In the genomic region with DNA sequence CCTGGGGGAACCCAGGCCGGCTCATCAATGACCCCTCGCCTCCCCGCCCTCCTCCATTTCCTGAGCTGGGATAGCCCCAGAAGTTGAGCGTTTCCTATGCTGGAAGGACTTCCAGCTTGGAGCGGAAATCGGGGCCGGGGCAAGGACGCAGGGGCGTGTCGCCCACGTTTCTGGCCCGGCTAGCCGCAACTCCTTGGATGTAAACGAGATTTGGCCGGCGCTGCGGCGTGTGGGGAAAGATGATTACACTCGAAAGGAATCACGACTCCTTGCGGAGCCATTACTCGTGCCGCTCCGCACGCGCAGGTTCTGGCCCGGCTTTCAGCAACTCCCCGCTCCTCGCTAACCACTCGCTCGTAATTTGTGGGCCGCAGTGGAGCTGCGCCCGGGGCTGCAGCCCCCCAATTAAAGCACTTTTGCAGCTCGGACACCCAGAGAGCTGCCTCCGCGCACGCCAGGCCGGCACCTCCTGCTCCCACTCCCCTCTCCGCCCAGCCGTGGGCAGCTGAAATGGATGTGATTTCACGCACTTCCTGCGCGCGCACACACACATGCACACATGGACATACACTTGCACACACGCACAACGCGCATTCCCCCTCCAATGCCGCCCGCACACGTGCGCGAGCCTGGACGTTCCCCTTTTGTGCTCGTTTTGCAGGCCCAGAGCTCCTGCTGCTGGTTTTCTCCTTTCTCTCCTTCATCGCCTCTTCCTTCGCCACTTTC, we compare ENCODE assay signal across 11 cellular contexts. TPM values are rescaled to one million over a fixed set of nuclear protein-coding genes. Genes with fewer than 3 reads are reported as not detected.
DNase-seq lines count a peak whose midpoint lies in the region; ATAC-seq and TF ChIP-seq lines count a peak whose summit lies in the region.
"Had no signal": no experiment of that assay in that cellular context is flagged by ENCODE, and none has a peak within 500 bp of the region (broad histone marks: within the 10 kb centered on the region; RNA-seq: fewer than 3 reads in every experiment).

No MANE protein-coding gene starts in this region.

- no peak overlapping the region for H3K27ac Mint-ChIP-seq in CD8-positive, alpha-beta T cell

- no peaks in the 10 kb centered on the region for H3K9me3 Mint-ChIP-seq in CD8-positive, alpha-beta T cell

- H3K27ac ChIP-seq in CD8-positive, alpha-beta T cell (ENCODE audit: low read depth, low read length) = no peak overlapping the region
- H3K27ac ChIP-seq in esophagus muscularis mucosa (replicated peaks in 1 of 4) = no peak overlapping the region

- TF ChIP-seq CTCF in CD8-positive, alpha-beta T cell (IDR thresholded peaks at IDR 0.05) = no peak
- TF ChIP-seq CTCF in esophagus muscularis mucosa (IDR thresholded peaks at IDR 0.05) = no peak

- H3K9me3 ChIP-seq in CD8-positive, alpha-beta T cell (ENCODE audit: low read length) = no peaks in the 10 kb centered on the region
- no peaks in the 10 kb centered on the region for H3K9me3 ChIP-seq in esophagus muscularis mucosa
- H3K9me3 ChIP-seq in neuron (ENCODE audit: low read length) = no peaks in the 10 kb centered on the region

- peaks cover 84% of the 10 kb centered on the region for H3K27me3 Mint-ChIP-seq in CD8-positive, alpha-beta T cell (ENCODE audit: low read depth)

- TF ChIP-seq POLR2A in esophagus muscularis mucosa (IDR thresholded peaks at IDR 0.05; ENCODE audit: low read depth) = no peak

- H3K36me3 ChIP-seq in CD8-positive, alpha-beta T cell (ENCODE audit: insufficient read depth, low read length) = no peaks in the 10 kb centered on the region
- no peaks in the 10 kb centered on the region for H3K36me3 ChIP-seq in esophagus muscularis mucosa
- no peaks in the 10 kb centered on the region for H3K36me3 ChIP-seq in neuron (ENCODE audit: insufficient read depth, low read length)

- H3K27me3 ChIP-seq in CD8-positive, alpha-beta T cell (ENCODE audit: insufficient read depth, low read length) = peaks cover 48% of the 10 kb centered on the region
- H3K27me3 ChIP-seq in esophagus muscularis mucosa = peaks cover 0 to 99% (median 56%) of the 10 kb centered on the region in 4 donors
- H3K27me3 ChIP-seq in neuron (ENCODE audit: insufficient read depth, low read length) = no peaks in the 10 kb centered on the region

- H3K4me1 Mint-ChIP-seq in CD8-positive, alpha-beta T cell (ENCODE audit: low read depth) = peaks cover 37% of the 10 kb centered on the region

- peak overlapping the region; percentile 30 for H3K4me3 Mint-ChIP-seq in CD8-positive, alpha-beta T cell

- no peak for DNase-seq in CD8-positive, alpha-beta T cell
- DNase-seq in M059J (ENCODE audit: low read depth) = peak; percentile 39
- DNase-seq in esophagus muscularis mucosa (ENCODE audit: extremely low spot score) = no peak
- no peak for DNase-seq in NCI-H2196 (lab: John Stamatoyannopoulos, UW; ENCODE audit: unreplicated experiment)
- DNase-seq in NCI-H1105 (lab: John Stamatoyannopoulos, UW) = no peak
- DNase-seq: activated CD4-positive, alpha-beta T cell treated with anti-CD3 and anti-CD28 coated beads, Interleukin-2, amount 50 U/mL, for 1 hour; NCI-H2081 treated with DMSO at 0.1 percent for 48 hours; stimulated activated CD4-positive, alpha-beta T cell treated with anti-CD3 and anti-CD28 coated beads, Interleukin-4, amount 100 ng/mL, for 4 hours had no signal

- peaks cover 46% of the 10 kb centered on the region for H3K4me1 ChIP-seq in CD8-positive, alpha-beta T cell (ENCODE audit: insufficient read depth, low read length)
- H3K4me1 ChIP-seq in esophagus muscularis mucosa (peaks cover 33 to 53% (median 43%) of the 10 kb centered on the region in 4 donors), neuron (ENCODE audit: insufficient read depth, low read length) (peaks cover 38% of the 10 kb centered on the region)

- intact Hi-C loops in CD8-positive, alpha-beta T cell (cut with DNase I, micrococcal nuclease) = no loop called here
- intact Hi-C loops in esophagus muscularis mucosa (cut with DNase I) = no loop called here

- no peaks in the 10 kb centered on the region for H3K36me3 Mint-ChIP-seq in CD8-positive, alpha-beta T cell

- TF ChIP-seq EP300 in esophagus muscularis mucosa (IDR thresholded peaks at IDR 0.05) = no peak

- no peak for ATAC-seq in CD8-positive, alpha-beta T cell
- ATAC-seq in GM21447 (IDR thresholded peaks at IDR 0.05; ENCODE audit: unreplicated experiment) (no peak), HG02759 (IDR thresholded peaks at IDR 0.05; ENCODE audit: unreplicated experiment) (no peak)

- H2AFZ ChIP-seq in neuron (ENCODE audit: low read depth, low read length) = peak overlapping the region; percentile 39

- POLR2A ChIA-PET in CD8-positive, alpha-beta T cell (lab: Charles Lee) = interaction anchor here (1.0 to 1.5 kb wide), 2 partner anchors 9 to 27 kb away, joined by 4 read pairs; no protein-coding TSS in a partner anchor

- CTCF ChIA-PET in CD8-positive, alpha-beta T cell (lab: Charles Lee) = no interaction called here

- no peak overlapping the region for H3K4me3 ChIP-seq in CD8-positive, alpha-beta T cell (ENCODE audit: low read depth, low read length)
- H3K4me3 ChIP-seq in esophagus muscularis mucosa = peak overlapping the region; percentile 16 to 41 (median 28)
- peak overlapping the region; percentile 52 for H3K4me3 ChIP-seq in neuron (ENCODE audit: low read length)

- 3% methylated on average over 47 of the region's 57 CpGs for WGBS in esophagus muscularis mucosa

RNA-seq across cellular contexts. Expression of gene ZIC5, which starts 15.7 kb away (rescaled TPM):
- total RNA-seq in CD8-positive, alpha-beta T cell = not detected
- 0.07 TPM in 1 of 2 replicates, not detected in the other for total RNA-seq in M059J (2014; rRNA removed; shearing (Covaris generic))
- total RNA-seq in esophagus muscularis mucosa = not detected

RNA-seq across cellular contexts. Expression of gene ZIC2, which starts 25.7 kb away (rescaled TPM):
- not detected for total RNA-seq in CD8-positive, alpha-beta T cell
- 0.05 and 0.44 TPM in 2 replicates for total RNA-seq in M059J (2014; rRNA removed; shearing (Covaris generic))
- not detected for total RNA-seq in esophagus muscularis mucosa
